In genomic region chr5:126849101-126849678, GRCh38 we compare ENCODE assay signal across 1 cellular context.
TF ChIP-seq lines count a peak whose summit lies in the region.

No MANE protein-coding gene starts in this region.

TF ChIP-seq in H1, 55 proteins besides CTCF, POLR2A, EP300 and RAD21 (continued from another document):
- TF ChIP-seq SIX5 (IDR thresholded peaks at IDR 0.05; ENCODE audit: low read depth, low read length) = no peak
- TF ChIP-seq, protein P1, sequence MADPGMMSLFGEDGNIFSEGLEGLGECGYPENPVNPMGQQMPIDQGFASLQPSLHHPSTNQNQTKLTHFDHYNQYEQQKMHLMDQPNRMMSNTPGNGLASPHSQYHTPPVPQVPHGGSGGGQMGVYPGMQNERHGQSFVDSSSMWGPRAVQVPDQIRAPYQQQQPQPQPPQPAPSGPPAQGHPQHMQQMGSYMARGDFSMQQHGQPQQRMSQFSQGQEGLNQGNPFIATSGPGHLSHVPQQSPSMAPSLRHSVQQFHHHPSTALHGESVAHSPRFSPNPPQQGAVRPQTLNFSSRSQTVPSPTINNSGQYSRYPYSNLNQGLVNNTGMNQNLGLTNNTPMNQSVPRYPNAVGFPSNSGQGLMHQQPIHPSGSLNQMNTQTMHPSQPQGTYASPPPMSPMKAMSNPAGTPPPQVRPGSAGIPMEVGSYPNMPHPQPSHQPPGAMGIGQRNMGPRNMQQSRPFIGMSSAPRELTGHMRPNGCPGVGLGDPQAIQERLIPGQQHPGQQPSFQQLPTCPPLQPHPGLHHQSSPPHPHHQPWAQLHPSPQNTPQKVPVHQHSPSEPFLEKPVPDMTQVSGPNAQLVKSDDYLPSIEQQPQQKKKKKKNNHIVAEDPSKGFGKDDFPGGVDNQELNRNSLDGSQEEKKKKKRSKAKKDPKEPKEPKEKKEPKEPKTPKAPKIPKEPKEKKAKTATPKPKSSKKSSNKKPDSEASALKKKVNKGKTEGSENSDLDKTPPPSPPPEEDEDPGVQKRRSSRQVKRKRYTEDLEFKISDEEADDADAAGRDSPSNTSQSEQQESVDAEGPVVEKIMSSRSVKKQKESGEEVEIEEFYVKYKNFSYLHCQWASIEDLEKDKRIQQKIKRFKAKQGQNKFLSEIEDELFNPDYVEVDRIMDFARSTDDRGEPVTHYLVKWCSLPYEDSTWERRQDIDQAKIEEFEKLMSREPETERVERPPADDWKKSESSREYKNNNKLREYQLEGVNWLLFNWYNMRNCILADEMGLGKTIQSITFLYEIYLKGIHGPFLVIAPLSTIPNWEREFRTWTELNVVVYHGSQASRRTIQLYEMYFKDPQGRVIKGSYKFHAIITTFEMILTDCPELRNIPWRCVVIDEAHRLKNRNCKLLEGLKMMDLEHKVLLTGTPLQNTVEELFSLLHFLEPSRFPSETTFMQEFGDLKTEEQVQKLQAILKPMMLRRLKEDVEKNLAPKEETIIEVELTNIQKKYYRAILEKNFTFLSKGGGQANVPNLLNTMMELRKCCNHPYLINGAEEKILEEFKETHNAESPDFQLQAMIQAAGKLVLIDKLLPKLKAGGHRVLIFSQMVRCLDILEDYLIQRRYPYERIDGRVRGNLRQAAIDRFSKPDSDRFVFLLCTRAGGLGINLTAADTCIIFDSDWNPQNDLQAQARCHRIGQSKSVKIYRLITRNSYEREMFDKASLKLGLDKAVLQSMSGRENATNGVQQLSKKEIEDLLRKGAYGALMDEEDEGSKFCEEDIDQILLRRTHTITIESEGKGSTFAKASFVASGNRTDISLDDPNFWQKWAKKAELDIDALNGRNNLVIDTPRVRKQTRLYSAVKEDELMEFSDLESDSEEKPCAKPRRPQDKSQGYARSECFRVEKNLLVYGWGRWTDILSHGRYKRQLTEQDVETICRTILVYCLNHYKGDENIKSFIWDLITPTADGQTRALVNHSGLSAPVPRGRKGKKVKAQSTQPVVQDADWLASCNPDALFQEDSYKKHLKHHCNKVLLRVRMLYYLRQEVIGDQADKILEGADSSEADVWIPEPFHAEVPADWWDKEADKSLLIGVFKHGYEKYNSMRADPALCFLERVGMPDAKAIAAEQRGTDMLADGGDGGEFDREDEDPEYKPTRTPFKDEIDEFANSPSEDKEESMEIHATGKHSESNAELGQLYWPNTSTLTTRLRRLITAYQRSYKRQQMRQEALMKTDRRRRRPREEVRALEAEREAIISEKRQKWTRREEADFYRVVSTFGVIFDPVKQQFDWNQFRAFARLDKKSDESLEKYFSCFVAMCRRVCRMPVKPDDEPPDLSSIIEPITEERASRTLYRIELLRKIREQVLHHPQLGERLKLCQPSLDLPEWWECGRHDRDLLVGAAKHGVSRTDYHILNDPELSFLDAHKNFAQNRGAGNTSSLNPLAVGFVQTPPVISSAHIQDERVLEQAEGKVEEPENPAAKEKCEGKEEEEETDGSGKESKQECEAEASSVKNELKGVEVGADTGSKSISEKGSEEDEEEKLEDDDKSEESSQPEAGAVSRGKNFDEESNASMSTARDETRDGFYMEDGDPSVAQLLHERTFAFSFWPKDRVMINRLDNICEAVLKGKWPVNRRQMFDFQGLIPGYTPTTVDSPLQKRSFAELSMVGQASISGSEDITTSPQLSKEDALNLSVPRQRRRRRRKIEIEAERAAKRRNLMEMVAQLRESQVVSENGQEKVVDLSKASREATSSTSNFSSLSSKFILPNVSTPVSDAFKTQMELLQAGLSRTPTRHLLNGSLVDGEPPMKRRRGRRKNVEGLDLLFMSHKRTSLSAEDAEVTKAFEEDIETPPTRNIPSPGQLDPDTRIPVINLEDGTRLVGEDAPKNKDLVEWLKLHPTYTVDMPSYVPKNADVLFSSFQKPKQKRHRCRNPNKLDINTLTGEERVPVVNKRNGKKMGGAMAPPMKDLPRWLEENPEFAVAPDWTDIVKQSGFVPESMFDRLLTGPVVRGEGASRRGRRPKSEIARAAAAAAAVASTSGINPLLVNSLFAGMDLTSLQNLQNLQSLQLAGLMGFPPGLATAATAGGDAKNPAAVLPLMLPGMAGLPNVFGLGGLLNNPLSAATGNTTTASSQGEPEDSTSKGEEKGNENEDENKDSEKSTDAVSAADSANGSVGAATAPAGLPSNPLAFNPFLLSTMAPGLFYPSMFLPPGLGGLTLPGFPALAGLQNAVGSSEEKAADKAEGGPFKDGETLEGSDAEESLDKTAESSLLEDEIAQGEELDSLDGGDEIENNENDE (IDR thresholded peaks at IDR 0.05; ENCODE audit: insufficient replicate concordance, low read length) = no peak
- TF ChIP-seq CBX8 (IDR thresholded peaks at IDR 0.05; ENCODE audit: borderline replicate concordance, low read depth, low read length) = no peak
- TF ChIP-seq SUZ12 (IDR thresholded peaks at IDR 0.05; ENCODE audit: low read length) = no peak
- TF ChIP-seq PHF8 (conservative IDR thresholded peaks at IDR 0.05; ENCODE audit: low read depth, low read length) = no peak
- TF ChIP-seq, protein P2, sequence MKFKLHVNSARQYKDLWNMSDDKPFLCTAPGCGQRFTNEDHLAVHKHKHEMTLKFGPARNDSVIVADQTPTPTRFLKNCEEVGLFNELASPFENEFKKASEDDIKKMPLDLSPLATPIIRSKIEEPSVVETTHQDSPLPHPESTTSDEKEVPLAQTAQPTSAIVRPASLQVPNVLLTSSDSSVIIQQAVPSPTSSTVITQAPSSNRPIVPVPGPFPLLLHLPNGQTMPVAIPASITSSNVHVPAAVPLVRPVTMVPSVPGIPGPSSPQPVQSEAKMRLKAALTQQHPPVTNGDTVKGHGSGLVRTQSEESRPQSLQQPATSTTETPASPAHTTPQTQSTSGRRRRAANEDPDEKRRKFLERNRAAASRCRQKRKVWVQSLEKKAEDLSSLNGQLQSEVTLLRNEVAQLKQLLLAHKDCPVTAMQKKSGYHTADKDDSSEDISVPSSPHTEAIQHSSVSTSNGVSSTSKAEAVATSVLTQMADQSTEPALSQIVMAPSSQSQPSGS (IDR thresholded peaks at IDR 0.05; ENCODE audit: low read length) = no peak
- no peak for TF ChIP-seq SAP30 (IDR thresholded peaks at IDR 0.05; ENCODE audit: insufficient read depth, insufficient replicate concordance, low read length)
- TF ChIP-seq TBP (IDR thresholded peaks at IDR 0.05; ENCODE audit: low read depth, low read length) = no peak
- no peak for TF ChIP-seq TCF12 (IDR thresholded peaks at IDR 0.05; ENCODE audit: low read depth, low read length)
